Comparison of ENCODE assay signal across 21 cellular contexts in genomic region chr17:4514206-4514605, GRCh38. TPM values are rescaled to one million over a fixed set of nuclear protein-coding genes. Genes with fewer than 3 reads are reported as not detected.
DNase-seq lines count a peak whose midpoint lies in the region; ATAC-seq and TF ChIP-seq lines count a peak whose summit lies in the region.
"Had no signal": no experiment of that assay in that cellular context is flagged by ENCODE, and none has a peak within 500 bp of the region (broad histone marks: within the 10 kb centered on the region; RNA-seq: fewer than 3 reads in every experiment).

No MANE protein-coding gene starts in this region.

- H3K9me3 Mint-ChIP-seq in WTC11: no peaks in the 10 kb centered on the region

- H3K4me1 ChIP-seq in smooth muscle cell (ENCODE audit: low read depth) (peaks cover 16% of the 10 kb centered on the region), tibial nerve (peaks cover 0 to 12% (median 3%) of the 10 kb centered on the region in 4 donors)
- H3K4me1 ChIP-seq: colonic mucosa had no signal

- intact Hi-C loops in Right ventricle myocardium inferior (cut with DNase I): no loop called here

- DNase-seq in ELF-1 (ENCODE audit: low read depth, low spot score) (peak; percentile 89), WTC11 (ENCODE audit: low spot score) (no peak), left kidney (ENCODE audit: low read depth, low spot score) (peak; percentile 86), smooth muscle cell (lab: John Stamatoyannopoulos, UW; ENCODE audit: unreplicated experiment) (no peak), Right ventricle myocardium inferior (ENCODE audit: missing footprints) (no peak), SIG-M5 treated with dmso at 0.1 percent for 504 hours (lab: John Stamatoyannopoulos, UW; ENCODE audit: unreplicated experiment) (no peak), hypothalamus (lab: John Stamatoyannopoulos, UW) (no peak), tibial nerve (ENCODE audit: low spot score in 2 of 2) (no peak)
- DNase-seq: activated CD4-positive, alpha-beta T cell treated with anti-CD3 and anti-CD28 coated beads for 1 hour; activated naive CD4-positive, alpha-beta T cell; colonic mucosa; NCI-H2029 treated with DMSO at 0.1 percent for 48 hours; NCI-H510A; SHP77; stimulated activated naive CD8-positive, alpha-beta T cell treated with anti-CD3 and anti-CD28 coated beads, Interleukin-15, Interleukin-2, amounts not matched to agents 100 U/mL and 50 U/mL, for 24 hours; T-helper 17 cell had no signal

- H2AFZ ChIP-seq in smooth muscle cell (ENCODE audit: low read depth): no peak overlapping the region

- no peak overlapping the region for H3K27ac Mint-ChIP-seq in WTC11
- H3K27ac Mint-ChIP-seq: T-helper 17 cell had no signal

- H3K4me3 Mint-ChIP-seq in WTC11: no peak overlapping the region
- H3K4me3 Mint-ChIP-seq: T-helper 17 cell had no signal

- H3K4me3 ChIP-seq in smooth muscle cell (no peak overlapping the region), tibial nerve (no peak overlapping the region)
- H3K4me3 ChIP-seq: colonic mucosa had no signal

- H3K36me3 ChIP-seq in smooth muscle cell (ENCODE audit: low read depth) (no peaks in the 10 kb centered on the region), tibial nerve (no peaks in the 10 kb centered on the region)
- H3K36me3 ChIP-seq: colonic mucosa had no signal

- WGBS in smooth muscle cell (ENCODE audit: low lambda C conversion rate): 76% methylated on average over 7 of the region's 7 CpGs
- WGBS in tibial nerve, 2 donors: 51 to 82% methylated on average over 4 to 7 of the region's 7 CpGs

- H3K27ac ChIP-seq in smooth muscle cell (ENCODE audit: low read depth): peak overlapping the region; percentile 53
- H3K27ac ChIP-seq in tibial nerve: peak overlapping the region in 2 of 4 donors; percentile 28 to 29
- H3K27ac ChIP-seq: colonic mucosa had no signal

- TF ChIP-seq EP300 in tibial nerve (IDR thresholded peaks at IDR 0.05): no peak

- no peak overlapping the region for H3K9ac ChIP-seq in smooth muscle cell (ENCODE audit: low read depth)

- H3K79me2 ChIP-seq in smooth muscle cell (ENCODE audit: low read depth): no peaks in the 10 kb centered on the region

- no peaks in the 10 kb centered on the region for H4K20me1 ChIP-seq in smooth muscle cell (ENCODE audit: low read depth)

- POLR2A ChIA-PET in WTC11 (lab: Charles Lee): interaction anchor here (0.6 to 1.6 kb wide), 3 partner anchors 14 to 187 kb away, joined by 3 read pairs; no protein-coding TSS in a partner anchor

- TF ChIP-seq CTCF in WTC11 (IDR thresholded peaks at IDR 0.05): no peak
- TF ChIP-seq CTCF in smooth muscle cell (IDR thresholded peaks at IDR 0.05; ENCODE audit: borderline replicate concordance, insufficient read depth, poor library complexity, severe bottlenecking): no peak
- TF ChIP-seq CTCF in tibial nerve (IDR thresholded peaks at IDR 0.05): no peak

- H3K9me3 ChIP-seq in smooth muscle cell (replicated peaks; ENCODE audit: low read depth) (no peaks in the 10 kb centered on the region), tibial nerve (no peaks in the 10 kb centered on the region)
- H3K9me3 ChIP-seq: colonic mucosa had no signal

- H3K36me3 Mint-ChIP-seq in WTC11: no peaks in the 10 kb centered on the region

- TF ChIP-seq POLR2A in tibial nerve (IDR thresholded peaks at IDR 0.05): no peak

- H3K27me3 ChIP-seq in smooth muscle cell (ENCODE audit: low read depth): no peaks in the 10 kb centered on the region
- H3K27me3 ChIP-seq in tibial nerve: no peaks in the 10 kb centered on the region
- H3K27me3 ChIP-seq: colonic mucosa had no signal

- peaks cover 7% of the 10 kb centered on the region for H3K4me1 Mint-ChIP-seq in WTC11

- peaks cover 16% of the 10 kb centered on the region; the same call in 1 of the 2 replicates for H3K27me3 Mint-ChIP-seq in WTC11 (ENCODE audit: low read depth)
- H3K27me3 Mint-ChIP-seq: T-helper 17 cell had no signal

- peak overlapping the region; percentile 17 for H3K4me2 ChIP-seq in smooth muscle cell

- CTCF ChIA-PET in WTC11 (lab: Charles Lee): interaction anchor here (0.6 to 1.1 kb wide), 3 partner anchors 93 to 1623 kb away, joined by 3 to 5 read pairs (median 5); no protein-coding TSS in a partner anchor

- no peaks in the 10 kb centered on the region for H3F3A ChIP-seq in smooth muscle cell (ENCODE audit: low read depth)

- ATAC-seq in WTC11 (peak; percentile 53), Right ventricle myocardium inferior (no peak)
- ATAC-seq: stimulated activated naive CD8-positive, alpha-beta T cell treated with anti-CD3 and anti-CD28 coated beads, Interleukin-15, Interleukin-2, amounts not matched to agents 100 U/mL and 50 U/mL, for 24 hours; T-helper 17 cell had no signal

TF ChIP-seq in WTC11, 78 proteins besides CTCF, POLR2A, EP300 and RAD21:
- TF ChIP-seq PRRX2 (CRISPR knock-in tag; IDR thresholded peaks at IDR 0.05): no peak
- TF ChIP-seq TEAD1 (CRISPR knock-in tag; IDR thresholded peaks at IDR 0.05): no peak
- TF ChIP-seq FOXP1 (CRISPR knock-in tag; IDR thresholded peaks at IDR 0.05; ENCODE audit: borderline replicate concordance): no peak
- TF ChIP-seq, protein P1, sequence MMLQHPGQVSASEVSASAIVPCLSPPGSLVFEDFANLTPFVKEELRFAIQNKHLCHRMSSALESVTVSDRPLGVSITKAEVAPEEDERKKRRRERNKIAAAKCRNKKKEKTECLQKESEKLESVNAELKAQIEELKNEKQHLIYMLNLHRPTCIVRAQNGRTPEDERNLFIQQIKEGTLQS (CRISPR knock-in tag; conservative IDR thresholded peaks at IDR 0.05): no peak
- TF ChIP-seq, protein P2, sequence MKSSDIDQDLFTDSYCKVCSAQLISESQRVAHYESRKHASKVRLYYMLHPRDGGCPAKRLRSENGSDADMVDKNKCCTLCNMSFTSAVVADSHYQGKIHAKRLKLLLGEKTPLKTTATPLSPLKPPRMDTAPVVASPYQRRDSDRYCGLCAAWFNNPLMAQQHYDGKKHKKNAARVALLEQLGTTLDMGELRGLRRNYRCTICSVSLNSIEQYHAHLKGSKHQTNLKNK (CRISPR knock-in tag; IDR thresholded peaks at IDR 0.05): no peak
- no peak for TF ChIP-seq KAT7 (CRISPR knock-in tag; IDR thresholded peaks at IDR 0.05; ENCODE audit: borderline replicate concordance)

RNA-seq across cellular contexts. Expression of gene SPNS2, which starts 15.5 kb away (rescaled TPM):
- total RNA-seq in WTC11 (2021) (0.87 to 1.4 TPM (median 1.3 TPM) in 3 replicates), smooth muscle cell (15.9 and 16.5 TPM in 2 replicates), Right ventricle myocardium inferior (12.4 TPM), tibial nerve (10 to 100 TPM in 3 of 4 donors, 1 to 10 TPM in 1; 5.4 to 49.8 (median 23.4) TPM)
- polyA plus RNA-seq in smooth muscle cell: 5.1 and 44.1 TPM in 2 replicates

RNA-seq across cellular contexts. Expression of gene MYBBP1A, which starts 41.0 kb away (rescaled TPM):
- 108 to 163 TPM (median 118 TPM) in 3 replicates for total RNA-seq in WTC11 (2021)
- 14.3 and 18.1 TPM in 2 replicates for total RNA-seq in smooth muscle cell
- 28.1 and 33.5 TPM in 2 replicates for polyA plus RNA-seq in smooth muscle cell
- 19.2 TPM for total RNA-seq in Right ventricle myocardium inferior
- 100 to 1,000 TPM in 1 of 4 donors, 10 to 100 TPM in 3; 53.8 to 119 (median 54.4) TPM for total RNA-seq in tibial nerve

RNA-seq across cellular contexts. Expression of gene GGT6, which starts 46.2 kb away (rescaled TPM):
- total RNA-seq in WTC11 (2021) (0.07 to 0.37 TPM (median 0.18 TPM) in 3 replicates), smooth muscle cell (0.27 and 0.76 TPM in 2 replicates), Right ventricle myocardium inferior (0.14 TPM), tibial nerve (not detected)
- polyA plus RNA-seq in smooth muscle cell: not detected in 2 replicates
- total RNA-seq: astrocyte, endothelial cell of umbilical vein, glomerular endothelial cell, H4, pulmonary artery endothelial cell, T-helper 17 cell had no signal
- polyA plus RNA-seq: endothelial cell of umbilical vein had no signal

Comparison
In these comparisons a context has a peak if more than half of its experiments do, and no peak if none do; other contexts are left out.
1. DNase-seq: peak in ELF-1 (single experiment) and left kidney (single experiment); none in WTC11 (single experiment), smooth muscle cell (single experiment), Right ventricle myocardium inferior (single experiment), SIG-M5 treated with dmso at 0.1 percent for 504 hours (single experiment), hypothalamus (0 of 51) and tibial nerve (0 of 2).